ENCODE assay signal across 2 cellular contexts in the genomic region with DNA sequence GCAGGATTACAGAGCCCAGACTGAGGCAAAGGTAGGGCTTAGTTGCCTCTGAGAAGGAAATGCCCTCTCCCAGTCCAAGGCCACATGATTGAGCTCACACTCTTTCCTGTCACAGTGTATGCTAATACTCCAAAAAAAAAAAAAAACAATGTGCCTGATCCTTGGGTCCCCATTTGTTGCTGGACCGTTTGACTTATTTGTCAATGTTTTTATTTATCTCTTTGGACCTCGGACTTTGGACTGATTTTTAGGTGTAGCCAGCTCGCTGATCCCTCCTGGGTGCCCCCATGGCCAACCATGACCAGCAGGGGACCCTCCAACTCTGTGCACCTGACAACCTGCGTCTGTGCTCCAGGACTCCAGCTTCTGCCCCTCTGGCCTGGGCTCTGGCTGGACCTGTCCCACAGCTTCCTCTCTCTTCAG.
TF ChIP-seq lines count a peak whose summit lies in the region.

No MANE protein-coding gene starts in this region.

TF ChIP-seq in HCT116, 20 proteins besides CTCF, POLR2A, EP300 and RAD21 (continued from another document):
- TF ChIP-seq EZH2 (IDR thresholded peaks at IDR 0.05) (no peak), CEBPB (IDR thresholded peaks at IDR 0.05; ENCODE audit: low read depth) (no peak), FOSL1 (IDR thresholded peaks at IDR 0.05; ENCODE audit: low read depth) (no peak), JUND (IDR thresholded peaks at IDR 0.05) (no peak), ZBTB33 (IDR thresholded peaks at IDR 0.05; ENCODE audit: extremely low read depth, insufficient replicate concordance, low read length) (no peak), SRF (IDR thresholded peaks at IDR 0.05; ENCODE audit: low read depth) (no peak), MAX (IDR thresholded peaks at IDR 0.05) (no peak), YY1 (IDR thresholded peaks at IDR 0.05; ENCODE audit: extremely low read depth, insufficient replicate concordance, low read depth, low read length) (no peak)
- TF ChIP-seq, protein P1, sequence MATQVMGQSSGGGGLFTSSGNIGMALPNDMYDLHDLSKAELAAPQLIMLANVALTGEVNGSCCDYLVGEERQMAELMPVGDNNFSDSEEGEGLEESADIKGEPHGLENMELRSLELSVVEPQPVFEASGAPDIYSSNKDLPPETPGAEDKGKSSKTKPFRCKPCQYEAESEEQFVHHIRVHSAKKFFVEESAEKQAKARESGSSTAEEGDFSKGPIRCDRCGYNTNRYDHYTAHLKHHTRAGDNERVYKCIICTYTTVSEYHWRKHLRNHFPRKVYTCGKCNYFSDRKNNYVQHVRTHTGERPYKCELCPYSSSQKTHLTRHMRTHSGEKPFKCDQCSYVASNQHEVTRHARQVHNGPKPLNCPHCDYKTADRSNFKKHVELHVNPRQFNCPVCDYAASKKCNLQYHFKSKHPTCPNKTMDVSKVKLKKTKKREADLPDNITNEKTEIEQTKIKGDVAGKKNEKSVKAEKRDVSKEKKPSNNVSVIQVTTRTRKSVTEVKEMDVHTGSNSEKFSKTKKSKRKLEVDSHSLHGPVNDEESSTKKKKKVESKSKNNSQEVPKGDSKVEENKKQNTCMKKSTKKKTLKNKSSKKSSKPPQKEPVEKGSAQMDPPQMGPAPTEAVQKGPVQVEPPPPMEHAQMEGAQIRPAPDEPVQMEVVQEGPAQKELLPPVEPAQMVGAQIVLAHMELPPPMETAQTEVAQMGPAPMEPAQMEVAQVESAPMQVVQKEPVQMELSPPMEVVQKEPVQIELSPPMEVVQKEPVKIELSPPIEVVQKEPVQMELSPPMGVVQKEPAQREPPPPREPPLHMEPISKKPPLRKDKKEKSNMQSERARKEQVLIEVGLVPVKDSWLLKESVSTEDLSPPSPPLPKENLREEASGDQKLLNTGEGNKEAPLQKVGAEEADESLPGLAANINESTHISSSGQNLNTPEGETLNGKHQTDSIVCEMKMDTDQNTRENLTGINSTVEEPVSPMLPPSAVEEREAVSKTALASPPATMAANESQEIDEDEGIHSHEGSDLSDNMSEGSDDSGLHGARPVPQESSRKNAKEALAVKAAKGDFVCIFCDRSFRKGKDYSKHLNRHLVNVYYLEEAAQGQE (IDR thresholded peaks at IDR 0.05; ENCODE audit: low read depth): no peak
- TF ChIP-seq, protein P2, sequence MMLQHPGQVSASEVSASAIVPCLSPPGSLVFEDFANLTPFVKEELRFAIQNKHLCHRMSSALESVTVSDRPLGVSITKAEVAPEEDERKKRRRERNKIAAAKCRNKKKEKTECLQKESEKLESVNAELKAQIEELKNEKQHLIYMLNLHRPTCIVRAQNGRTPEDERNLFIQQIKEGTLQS (IDR thresholded peaks at IDR 0.05): no peak

TF ChIP-seq in WTC11, 78 proteins besides CTCF, POLR2A, EP300 and RAD21 (continued from another document):
- TF ChIP-seq CBFB (CRISPR knock-in tag; IDR thresholded peaks at IDR 0.05; ENCODE audit: low read depth) (no peak), NR1H2 (CRISPR knock-in tag; IDR thresholded peaks at IDR 0.05) (no peak), ZSCAN18 (CRISPR knock-in tag; IDR thresholded peaks at IDR 0.05) (no peak), ZNF532 (CRISPR knock-in tag; IDR thresholded peaks at IDR 0.05; ENCODE audit: borderline replicate concordance) (no peak), USF1 (CRISPR knock-in tag; IDR thresholded peaks at IDR 0.05) (no peak), MYBL2 (CRISPR knock-in tag; IDR thresholded peaks at IDR 0.05) (no peak), CREM (CRISPR knock-in tag; IDR thresholded peaks at IDR 0.05) (no peak), ZBTB21 (CRISPR knock-in tag; IDR thresholded peaks at IDR 0.05; ENCODE audit: borderline replicate concordance) (no peak), SMAD3 (CRISPR knock-in tag; IDR thresholded peaks at IDR 0.05; ENCODE audit: borderline replicate concordance) (no peak), SOX15 (CRISPR knock-in tag; IDR thresholded peaks at IDR 0.05) (no peak), ELF4 (CRISPR knock-in tag; IDR thresholded peaks at IDR 0.05; ENCODE audit: low read depth) (no peak), ATF6 (CRISPR knock-in tag; IDR thresholded peaks at IDR 0.05) (no peak), NR3C1 (CRISPR knock-in tag; conservative IDR thresholded peaks at IDR 0.05; ENCODE audit: low read depth) (no peak), ZNF219 (CRISPR knock-in tag; IDR thresholded peaks at IDR 0.05; ENCODE audit: borderline replicate concordance) (no peak), ZNF423 (CRISPR knock-in tag; IDR thresholded peaks at IDR 0.05) (no peak), MAX (CRISPR knock-in tag; IDR thresholded peaks at IDR 0.05) (no peak), ZNF263 (CRISPR knock-in tag; IDR thresholded peaks at IDR 0.05; ENCODE audit: low read depth) (no peak)
- TF ChIP-seq, protein P3, sequence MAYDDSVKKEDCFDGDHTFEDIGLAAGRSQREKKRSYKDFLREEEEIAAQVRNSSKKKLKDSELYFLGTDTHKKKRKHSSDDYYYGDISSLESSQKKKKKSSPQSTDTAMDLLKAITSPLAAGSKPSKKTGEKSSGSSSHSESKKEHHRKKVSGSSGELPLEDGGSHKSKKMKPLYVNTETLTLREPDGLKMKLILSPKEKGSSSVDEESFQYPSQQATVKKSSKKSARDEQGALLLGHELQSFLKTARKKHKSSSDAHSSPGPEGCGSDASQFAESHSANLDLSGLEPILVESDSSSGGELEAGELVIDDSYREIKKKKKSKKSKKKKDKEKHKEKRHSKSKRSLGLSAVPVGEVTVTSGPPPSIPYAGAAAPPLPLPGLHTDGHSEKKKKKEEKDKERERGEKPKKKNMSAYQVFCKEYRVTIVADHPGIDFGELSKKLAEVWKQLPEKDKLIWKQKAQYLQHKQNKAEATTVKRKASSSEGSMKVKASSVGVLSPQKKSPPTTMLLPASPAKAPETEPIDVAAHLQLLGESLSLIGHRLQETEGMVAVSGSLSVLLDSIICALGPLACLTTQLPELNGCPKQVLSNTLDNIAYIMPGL (CRISPR knock-in tag; IDR thresholded peaks at IDR 0.05): no peak
- TF ChIP-seq, protein P4, sequence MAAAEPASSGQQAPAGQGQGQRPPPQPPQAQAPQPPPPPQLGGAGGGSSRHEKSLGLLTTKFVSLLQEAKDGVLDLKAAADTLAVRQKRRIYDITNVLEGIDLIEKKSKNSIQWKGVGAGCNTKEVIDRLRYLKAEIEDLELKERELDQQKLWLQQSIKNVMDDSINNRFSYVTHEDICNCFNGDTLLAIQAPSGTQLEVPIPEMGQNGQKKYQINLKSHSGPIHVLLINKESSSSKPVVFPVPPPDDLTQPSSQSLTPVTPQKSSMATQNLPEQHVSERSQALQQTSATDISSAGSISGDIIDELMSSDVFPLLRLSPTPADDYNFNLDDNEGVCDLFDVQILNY (CRISPR knock-in tag; IDR thresholded peaks at IDR 0.05): no peak
